Comparison of ENCODE assay signal across 2 cellular contexts in the genomic region with DNA sequence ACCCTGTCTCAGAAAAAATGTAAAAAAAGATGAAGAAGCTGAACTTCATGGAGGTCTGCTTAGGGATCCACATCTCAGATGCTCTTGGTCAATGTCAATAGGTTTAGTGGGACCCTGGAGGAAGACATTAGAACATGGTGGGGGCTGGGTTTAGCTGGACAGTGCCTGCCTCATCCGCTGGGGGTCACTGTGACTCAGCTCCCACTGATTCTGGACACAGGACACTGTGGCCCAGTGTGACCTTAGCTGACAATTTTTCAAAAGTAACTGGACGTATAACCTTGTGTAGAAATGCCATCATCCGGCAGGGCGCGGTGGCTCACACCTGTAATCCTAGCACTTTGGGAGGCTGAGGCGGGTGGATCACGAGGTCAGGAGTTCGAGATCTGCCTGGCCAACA.
TF ChIP-seq lines count a peak whose summit lies in the region.

No MANE protein-coding gene starts in this region.

TF ChIP-seq in HCT116, 20 proteins besides CTCF, POLR2A, EP300 and RAD21:
- no peak for TF ChIP-seq YY1 (IDR thresholded peaks at IDR 0.05; ENCODE audit: extremely low read depth, insufficient replicate concordance, low read depth, low read length)

TF ChIP-seq in HepG2, 621 proteins besides CTCF, POLR2A, EP300 and RAD21:
- TF ChIP-seq ZNF496 (CRISPR knock-in tag; IDR thresholded peaks at IDR 0.05; ENCODE audit: insufficient replicate concordance) = no peak
- peak; percentile 48 for TF ChIP-seq STAG1 (CRISPR knock-in tag; IDR thresholded peaks at IDR 0.05)
- TF ChIP-seq, protein P1, sequence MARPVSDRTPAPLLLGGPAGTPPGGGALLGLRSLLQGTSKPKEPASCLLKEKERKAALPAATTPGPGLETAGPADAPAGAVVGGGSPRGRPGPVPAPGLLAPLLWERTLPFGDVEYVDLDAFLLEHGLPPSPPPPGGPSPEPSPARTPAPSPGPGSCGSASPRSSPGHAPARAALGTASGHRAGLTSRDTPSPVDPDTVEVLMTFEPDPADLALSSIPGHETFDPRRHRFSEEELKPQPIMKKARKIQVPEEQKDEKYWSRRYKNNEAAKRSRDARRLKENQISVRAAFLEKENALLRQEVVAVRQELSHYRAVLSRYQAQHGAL (CRISPR knock-in tag; IDR thresholded peaks at IDR 0.05; ENCODE audit: not compliant biosample characterization) = no peak
- TF ChIP-seq ZNF501 (CRISPR knock-in tag; IDR thresholded peaks at IDR 0.05) = no peak
- TF ChIP-seq ZNF75D (CRISPR knock-in tag; IDR thresholded peaks at IDR 0.05; ENCODE audit: borderline replicate concordance) = no peak
- TF ChIP-seq ZNF468 (CRISPR knock-in tag; IDR thresholded peaks at IDR 0.05) = no peak
- no peak for TF ChIP-seq SNAI1 (CRISPR knock-in tag; IDR thresholded peaks at IDR 0.05; ENCODE audit: borderline replicate concordance)
- TF ChIP-seq, protein P2, sequence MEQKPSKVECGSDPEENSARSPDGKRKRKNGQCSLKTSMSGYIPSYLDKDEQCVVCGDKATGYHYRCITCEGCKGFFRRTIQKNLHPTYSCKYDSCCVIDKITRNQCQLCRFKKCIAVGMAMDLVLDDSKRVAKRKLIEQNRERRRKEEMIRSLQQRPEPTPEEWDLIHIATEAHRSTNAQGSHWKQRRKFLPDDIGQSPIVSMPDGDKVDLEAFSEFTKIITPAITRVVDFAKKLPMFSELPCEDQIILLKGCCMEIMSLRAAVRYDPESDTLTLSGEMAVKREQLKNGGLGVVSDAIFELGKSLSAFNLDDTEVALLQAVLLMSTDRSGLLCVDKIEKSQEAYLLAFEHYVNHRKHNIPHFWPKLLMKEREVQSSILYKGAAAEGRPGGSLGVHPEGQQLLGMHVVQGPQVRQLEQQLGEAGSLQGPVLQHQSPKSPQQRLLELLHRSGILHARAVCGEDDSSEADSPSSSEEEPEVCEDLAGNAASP (CRISPR knock-in tag; IDR thresholded peaks at IDR 0.05; ENCODE audit: borderline replicate concordance) = peak; percentile 78; the same call in 1 of the 2 replicates
- TF ChIP-seq ZBTB7A (CRISPR knock-in tag; IDR thresholded peaks at IDR 0.05) = no peak
- TF ChIP-seq FOXJ3 (CRISPR knock-in tag; IDR thresholded peaks at IDR 0.05; ENCODE audit: borderline replicate concordance) = no peak
- no peak for TF ChIP-seq ZNF33B (CRISPR knock-in tag; IDR thresholded peaks at IDR 0.05)
- no peak for TF ChIP-seq HES4 (CRISPR knock-in tag; IDR thresholded peaks at IDR 0.05; ENCODE audit: borderline replicate concordance)
- TF ChIP-seq YEATS2 (CRISPR knock-in tag; IDR thresholded peaks at IDR 0.05; ENCODE audit: borderline replicate concordance) = no peak
- TF ChIP-seq ZNF619 (CRISPR knock-in tag; IDR thresholded peaks at IDR 0.05) = no peak
- TF ChIP-seq SOX13 (IDR thresholded peaks at IDR 0.05) = no peak
- no peak for TF ChIP-seq SOX13 (CRISPR knock-in tag; conservative IDR thresholded peaks at IDR 0.05 in 1 of 2, IDR thresholded peaks at IDR 0.05 in 1 of 2)
- TF ChIP-seq ZNF558 (CRISPR knock-in tag; IDR thresholded peaks at IDR 0.05; ENCODE audit: borderline replicate concordance) = no peak
- TF ChIP-seq ZNF737 (CRISPR knock-in tag; IDR thresholded peaks at IDR 0.05; ENCODE audit: borderline replicate concordance) = no peak
- TF ChIP-seq, protein P3, sequence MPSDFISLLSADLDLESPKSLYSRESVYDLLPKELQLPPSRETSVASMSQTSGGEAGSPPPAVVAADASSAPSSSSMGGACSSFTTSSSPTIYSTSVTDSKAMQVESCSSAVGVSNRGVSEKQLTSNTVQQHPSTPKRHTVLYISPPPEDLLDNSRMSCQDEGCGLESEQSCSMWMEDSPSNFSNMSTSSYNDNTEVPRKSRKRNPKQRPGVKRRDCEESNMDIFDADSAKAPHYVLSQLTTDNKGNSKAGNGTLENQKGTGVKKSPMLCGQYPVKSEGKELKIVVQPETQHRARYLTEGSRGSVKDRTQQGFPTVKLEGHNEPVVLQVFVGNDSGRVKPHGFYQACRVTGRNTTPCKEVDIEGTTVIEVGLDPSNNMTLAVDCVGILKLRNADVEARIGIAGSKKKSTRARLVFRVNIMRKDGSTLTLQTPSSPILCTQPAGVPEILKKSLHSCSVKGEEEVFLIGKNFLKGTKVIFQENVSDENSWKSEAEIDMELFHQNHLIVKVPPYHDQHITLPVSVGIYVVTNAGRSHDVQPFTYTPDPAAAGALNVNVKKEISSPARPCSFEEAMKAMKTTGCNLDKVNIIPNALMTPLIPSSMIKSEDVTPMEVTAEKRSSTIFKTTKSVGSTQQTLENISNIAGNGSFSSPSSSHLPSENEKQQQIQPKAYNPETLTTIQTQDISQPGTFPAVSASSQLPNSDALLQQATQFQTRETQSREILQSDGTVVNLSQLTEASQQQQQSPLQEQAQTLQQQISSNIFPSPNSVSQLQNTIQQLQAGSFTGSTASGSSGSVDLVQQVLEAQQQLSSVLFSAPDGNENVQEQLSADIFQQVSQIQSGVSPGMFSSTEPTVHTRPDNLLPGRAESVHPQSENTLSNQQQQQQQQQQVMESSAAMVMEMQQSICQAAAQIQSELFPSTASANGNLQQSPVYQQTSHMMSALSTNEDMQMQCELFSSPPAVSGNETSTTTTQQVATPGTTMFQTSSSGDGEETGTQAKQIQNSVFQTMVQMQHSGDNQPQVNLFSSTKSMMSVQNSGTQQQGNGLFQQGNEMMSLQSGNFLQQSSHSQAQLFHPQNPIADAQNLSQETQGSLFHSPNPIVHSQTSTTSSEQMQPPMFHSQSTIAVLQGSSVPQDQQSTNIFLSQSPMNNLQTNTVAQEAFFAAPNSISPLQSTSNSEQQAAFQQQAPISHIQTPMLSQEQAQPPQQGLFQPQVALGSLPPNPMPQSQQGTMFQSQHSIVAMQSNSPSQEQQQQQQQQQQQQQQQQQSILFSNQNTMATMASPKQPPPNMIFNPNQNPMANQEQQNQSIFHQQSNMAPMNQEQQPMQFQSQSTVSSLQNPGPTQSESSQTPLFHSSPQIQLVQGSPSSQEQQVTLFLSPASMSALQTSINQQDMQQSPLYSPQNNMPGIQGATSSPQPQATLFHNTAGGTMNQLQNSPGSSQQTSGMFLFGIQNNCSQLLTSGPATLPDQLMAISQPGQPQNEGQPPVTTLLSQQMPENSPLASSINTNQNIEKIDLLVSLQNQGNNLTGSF (CRISPR knock-in tag; IDR thresholded peaks at IDR 0.05) = no peak
- no peak for TF ChIP-seq ZBTB1 (CRISPR knock-in tag; IDR thresholded peaks at IDR 0.05; ENCODE audit: borderline replicate concordance)
- no peak for TF ChIP-seq ZNF660 (CRISPR knock-in tag; IDR thresholded peaks at IDR 0.05; ENCODE audit: borderline replicate concordance, low read depth)
- no peak for TF ChIP-seq WIZ (CRISPR knock-in tag; IDR thresholded peaks at IDR 0.05)
- TF ChIP-seq XRCC5 (optimal IDR thresholded peaks at IDR 0.05; ENCODE audit: low read length) = peak; percentile 15
- TF ChIP-seq ZFP90 (CRISPR knock-in tag; IDR thresholded peaks at IDR 0.05; ENCODE audit: borderline replicate concordance) = no peak
- TF ChIP-seq, protein P4, sequence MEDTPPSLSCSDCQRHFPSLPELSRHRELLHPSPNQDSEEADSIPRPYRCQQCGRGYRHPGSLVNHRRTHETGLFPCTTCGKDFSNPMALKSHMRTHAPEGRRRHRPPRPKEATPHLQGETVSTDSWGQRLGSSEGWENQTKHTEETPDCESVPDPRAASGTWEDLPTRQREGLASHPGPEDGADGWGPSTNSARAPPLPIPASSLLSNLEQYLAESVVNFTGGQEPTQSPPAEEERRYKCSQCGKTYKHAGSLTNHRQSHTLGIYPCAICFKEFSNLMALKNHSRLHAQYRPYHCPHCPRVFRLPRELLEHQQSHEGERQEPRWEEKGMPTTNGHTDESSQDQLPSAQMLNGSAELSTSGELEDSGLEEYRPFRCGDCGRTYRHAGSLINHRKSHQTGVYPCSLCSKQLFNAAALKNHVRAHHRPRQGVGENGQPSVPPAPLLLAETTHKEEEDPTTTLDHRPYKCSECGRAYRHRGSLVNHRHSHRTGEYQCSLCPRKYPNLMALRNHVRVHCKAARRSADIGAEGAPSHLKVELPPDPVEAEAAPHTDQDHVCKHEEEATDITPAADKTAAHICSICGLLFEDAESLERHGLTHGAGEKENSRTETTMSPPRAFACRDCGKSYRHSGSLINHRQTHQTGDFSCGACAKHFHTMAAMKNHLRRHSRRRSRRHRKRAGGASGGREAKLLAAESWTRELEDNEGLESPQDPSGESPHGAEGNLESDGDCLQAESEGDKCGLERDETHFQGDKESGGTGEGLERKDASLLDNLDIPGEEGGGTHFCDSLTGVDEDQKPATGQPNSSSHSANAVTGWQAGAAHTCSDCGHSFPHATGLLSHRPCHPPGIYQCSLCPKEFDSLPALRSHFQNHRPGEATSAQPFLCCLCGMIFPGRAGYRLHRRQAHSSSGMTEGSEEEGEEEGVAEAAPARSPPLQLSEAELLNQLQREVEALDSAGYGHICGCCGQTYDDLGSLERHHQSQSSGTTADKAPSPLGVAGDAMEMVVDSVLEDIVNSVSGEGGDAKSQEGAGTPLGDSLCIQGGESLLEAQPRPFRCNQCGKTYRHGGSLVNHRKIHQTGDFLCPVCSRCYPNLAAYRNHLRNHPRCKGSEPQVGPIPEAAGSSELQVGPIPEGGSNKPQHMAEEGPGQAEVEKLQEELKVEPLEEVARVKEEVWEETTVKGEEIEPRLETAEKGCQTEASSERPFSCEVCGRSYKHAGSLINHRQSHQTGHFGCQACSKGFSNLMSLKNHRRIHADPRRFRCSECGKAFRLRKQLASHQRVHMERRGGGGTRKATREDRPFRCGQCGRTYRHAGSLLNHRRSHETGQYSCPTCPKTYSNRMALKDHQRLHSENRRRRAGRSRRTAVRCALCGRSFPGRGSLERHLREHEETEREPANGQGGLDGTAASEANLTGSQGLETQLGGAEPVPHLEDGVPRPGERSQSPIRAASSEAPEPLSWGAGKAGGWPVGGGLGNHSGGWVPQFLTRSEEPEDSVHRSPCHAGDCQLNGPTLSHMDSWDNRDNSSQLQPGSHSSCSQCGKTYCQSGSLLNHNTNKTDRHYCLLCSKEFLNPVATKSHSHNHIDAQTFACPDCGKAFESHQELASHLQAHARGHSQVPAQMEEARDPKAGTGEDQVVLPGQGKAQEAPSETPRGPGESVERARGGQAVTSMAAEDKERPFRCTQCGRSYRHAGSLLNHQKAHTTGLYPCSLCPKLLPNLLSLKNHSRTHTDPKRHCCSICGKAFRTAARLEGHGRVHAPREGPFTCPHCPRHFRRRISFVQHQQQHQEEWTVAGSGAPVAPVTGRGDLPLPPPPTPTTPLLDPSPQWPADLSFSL (CRISPR knock-in tag; IDR thresholded peaks at IDR 0.05) = no peak
- TF ChIP-seq ZNF33A (CRISPR knock-in tag; IDR thresholded peaks at IDR 0.05; ENCODE audit: borderline replicate concordance) = no peak
- TF ChIP-seq NBN (conservative IDR thresholded peaks at IDR 0.05) = no peak
- peak; percentile 51; the same call in 1 of the 2 replicates for TF ChIP-seq RXRA (CRISPR knock-in tag; IDR thresholded peaks at IDR 0.05)
- no peak for TF ChIP-seq ZFP1 (CRISPR knock-in tag; IDR thresholded peaks at IDR 0.05)
- TF ChIP-seq BHLHE40 (IDR thresholded peaks at IDR 0.05; ENCODE audit: low read length) = no peak
